19 cellular contexts compared by ENCODE assay signal in the genomic region with DNA sequence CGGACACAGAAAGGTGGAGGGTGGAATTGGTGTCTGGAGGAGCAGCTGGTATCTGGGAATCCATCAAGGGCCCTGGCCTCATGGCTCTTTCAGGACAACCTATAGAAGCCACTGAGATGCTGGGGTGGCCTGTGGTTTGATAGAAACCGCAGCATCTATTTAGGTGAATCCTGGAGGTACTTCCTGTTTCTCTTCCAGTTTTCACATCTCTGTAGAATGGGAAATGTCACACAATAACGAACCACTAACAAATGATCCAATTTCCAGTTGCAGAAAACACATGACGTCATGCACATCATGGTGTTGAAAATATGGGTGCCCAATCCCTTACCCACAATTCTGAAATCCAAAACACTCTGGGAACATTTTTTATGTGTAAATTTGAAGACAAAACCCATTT. TPM values are rescaled to one million over a fixed set of nuclear protein-coding genes. Genes with fewer than 3 reads are reported as not detected.
"Had no signal": no experiment of that assay in that cellular context is flagged by ENCODE, and none has a peak within 500 bp of the region (broad histone marks: within the 10 kb centered on the region; RNA-seq: fewer than 3 reads in every experiment).

No MANE protein-coding gene starts in this region.

- H3K36me3 ChIP-seq: esophagus muscularis mucosa, transverse colon, uterus, WERI-Rb-1 had no signal

- H3K4me3 Mint-ChIP-seq: activated naive CD8-positive, alpha-beta T cell; activated T-helper 1 cell treated with anti-CD3 and anti-CD28 coated beads, Interleukin-12 subunit alpha, Interleukin-12 subunit beta, Interleukin-2, Interleukin-4 antibody, amounts not matched to agents 30 ng/mL and 10 ng/mL and 1 ng/mL, durations not matched to agents 14 hours and 24 hours and 36 hours; dendritic cell treated with granulocyte-macrophage colony-stimulating factor and Interleukin-4, amounts not matched to agents 40 ng/mL and 50 ng/mL, for 4 days; memory B cell; neural crest cell had no signal

- H3K36me3 Mint-ChIP-seq: memory B cell had no signal

- H3K27ac Mint-ChIP-seq: activated naive CD8-positive, alpha-beta T cell; activated T-helper 1 cell treated with anti-CD3 and anti-CD28 coated beads, Interleukin-12 subunit alpha, Interleukin-12 subunit beta, Interleukin-2, Interleukin-4 antibody, amounts not matched to agents 30 ng/mL and 10 ng/mL and 1 ng/mL, durations not matched to agents 14 hours and 24 hours and 36 hours; dendritic cell treated with granulocyte-macrophage colony-stimulating factor and Interleukin-4, amounts not matched to agents 40 ng/mL and 50 ng/mL, for 4 days; memory B cell; progenitor cell of endocrine pancreas had no signal

- H3K9me3 ChIP-seq: esophagus muscularis mucosa, transverse colon, uterus had no signal

- H3K4me3 ChIP-seq: esophagus muscularis mucosa, transverse colon, uterus had no signal

- H3K4me1 ChIP-seq: transverse colon, uterus had no signal

- ATAC-seq: stimulated activated naive CD8-positive, alpha-beta T cell treated with anti-CD3 and anti-CD28 coated beads, Interleukin-15, Interleukin-2, amounts not matched to agents 100 U/mL and 50 U/mL, for 24 hours had no signal

- H3K27ac ChIP-seq: esophagus muscularis mucosa, transverse colon, uterus, WERI-Rb-1 had no signal

- H3K27me3 Mint-ChIP-seq: activated naive CD8-positive, alpha-beta T cell; memory B cell had no signal

- H3K27me3 ChIP-seq: uterus had no signal

- DNase-seq: activated CD4-positive, alpha-beta T cell treated with anti-CD3 and anti-CD28 coated beads for 1 hour; activated T-cell treated with anti-CD3 and anti-CD28 coated beads for 4 hours; effector CD8-positive, alpha-beta T cell; stimulated activated CD4-positive, alpha-beta T cell treated with anti-CD3 and anti-CD28 coated beads, Interleukin-12 subunit alpha, Interleukin-12 subunit beta, amount 100 ng/mL, for 4 hours; stimulated activated CD4-positive, alpha-beta T cell treated with anti-CD3 and anti-CD28 coated beads, Interleukin-1b, Interleukin-23, amount 100 ng/mL, for 48 hours; stimulated activated naive CD8-positive, alpha-beta T cell treated with anti-CD3 and anti-CD28 coated beads, Interleukin-15, Interleukin-2, amounts not matched to agents 100 U/mL and 50 U/mL, for 24 hours; substantia nigra; transverse colon; uterus; WERI-Rb-1 had no signal

- FAIRE-seq: bronchial epithelial cell, endothelial cell of umbilical vein had no signal

- H3K4me1 Mint-ChIP-seq: neural crest cell had no signal

RNA-seq across cellular contexts. Expression of gene ROPN1L, which starts 52.2 kb away (rescaled TPM):
- total RNA-seq: bronchial epithelial cell had no signal
